1 cellular context compared by ENCODE assay signal in the genomic region with DNA sequence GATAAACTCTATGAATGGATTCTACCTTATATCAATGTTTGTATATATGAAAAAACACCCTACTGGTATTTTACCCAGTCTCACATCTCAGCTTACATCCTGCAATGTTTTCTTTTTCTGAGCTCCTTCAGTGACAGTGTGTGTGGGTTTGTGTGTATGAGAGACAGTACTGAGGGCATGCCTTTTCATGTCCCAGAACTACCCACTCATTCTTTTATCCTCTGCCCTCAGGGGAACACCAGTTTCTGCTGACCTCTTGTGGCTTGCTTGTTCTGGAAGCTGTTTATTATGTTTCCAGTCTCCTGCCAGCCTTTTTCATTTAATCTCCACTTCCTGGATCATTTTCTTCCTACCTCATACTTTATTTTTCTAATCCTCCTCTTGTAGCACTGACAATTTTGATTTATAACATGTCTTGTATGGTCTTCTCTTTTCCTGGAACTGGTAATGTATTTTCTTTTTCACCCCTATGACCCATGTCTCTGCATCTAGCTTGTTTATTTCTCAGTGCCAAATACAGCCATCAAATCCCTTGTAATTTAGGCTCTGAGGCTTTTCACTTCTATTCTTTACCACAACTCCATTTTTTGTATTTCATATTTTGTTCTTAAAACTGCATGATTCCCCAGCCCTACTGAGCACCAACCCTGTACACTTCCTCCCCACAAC.
TF ChIP-seq lines count a peak whose summit lies in the region.

No MANE protein-coding gene starts in this region.

TF ChIP-seq in GM23338, 12 proteins besides CTCF, POLR2A, EP300 and RAD21 (continued from another document):
- TF ChIP-seq, protein P1, sequence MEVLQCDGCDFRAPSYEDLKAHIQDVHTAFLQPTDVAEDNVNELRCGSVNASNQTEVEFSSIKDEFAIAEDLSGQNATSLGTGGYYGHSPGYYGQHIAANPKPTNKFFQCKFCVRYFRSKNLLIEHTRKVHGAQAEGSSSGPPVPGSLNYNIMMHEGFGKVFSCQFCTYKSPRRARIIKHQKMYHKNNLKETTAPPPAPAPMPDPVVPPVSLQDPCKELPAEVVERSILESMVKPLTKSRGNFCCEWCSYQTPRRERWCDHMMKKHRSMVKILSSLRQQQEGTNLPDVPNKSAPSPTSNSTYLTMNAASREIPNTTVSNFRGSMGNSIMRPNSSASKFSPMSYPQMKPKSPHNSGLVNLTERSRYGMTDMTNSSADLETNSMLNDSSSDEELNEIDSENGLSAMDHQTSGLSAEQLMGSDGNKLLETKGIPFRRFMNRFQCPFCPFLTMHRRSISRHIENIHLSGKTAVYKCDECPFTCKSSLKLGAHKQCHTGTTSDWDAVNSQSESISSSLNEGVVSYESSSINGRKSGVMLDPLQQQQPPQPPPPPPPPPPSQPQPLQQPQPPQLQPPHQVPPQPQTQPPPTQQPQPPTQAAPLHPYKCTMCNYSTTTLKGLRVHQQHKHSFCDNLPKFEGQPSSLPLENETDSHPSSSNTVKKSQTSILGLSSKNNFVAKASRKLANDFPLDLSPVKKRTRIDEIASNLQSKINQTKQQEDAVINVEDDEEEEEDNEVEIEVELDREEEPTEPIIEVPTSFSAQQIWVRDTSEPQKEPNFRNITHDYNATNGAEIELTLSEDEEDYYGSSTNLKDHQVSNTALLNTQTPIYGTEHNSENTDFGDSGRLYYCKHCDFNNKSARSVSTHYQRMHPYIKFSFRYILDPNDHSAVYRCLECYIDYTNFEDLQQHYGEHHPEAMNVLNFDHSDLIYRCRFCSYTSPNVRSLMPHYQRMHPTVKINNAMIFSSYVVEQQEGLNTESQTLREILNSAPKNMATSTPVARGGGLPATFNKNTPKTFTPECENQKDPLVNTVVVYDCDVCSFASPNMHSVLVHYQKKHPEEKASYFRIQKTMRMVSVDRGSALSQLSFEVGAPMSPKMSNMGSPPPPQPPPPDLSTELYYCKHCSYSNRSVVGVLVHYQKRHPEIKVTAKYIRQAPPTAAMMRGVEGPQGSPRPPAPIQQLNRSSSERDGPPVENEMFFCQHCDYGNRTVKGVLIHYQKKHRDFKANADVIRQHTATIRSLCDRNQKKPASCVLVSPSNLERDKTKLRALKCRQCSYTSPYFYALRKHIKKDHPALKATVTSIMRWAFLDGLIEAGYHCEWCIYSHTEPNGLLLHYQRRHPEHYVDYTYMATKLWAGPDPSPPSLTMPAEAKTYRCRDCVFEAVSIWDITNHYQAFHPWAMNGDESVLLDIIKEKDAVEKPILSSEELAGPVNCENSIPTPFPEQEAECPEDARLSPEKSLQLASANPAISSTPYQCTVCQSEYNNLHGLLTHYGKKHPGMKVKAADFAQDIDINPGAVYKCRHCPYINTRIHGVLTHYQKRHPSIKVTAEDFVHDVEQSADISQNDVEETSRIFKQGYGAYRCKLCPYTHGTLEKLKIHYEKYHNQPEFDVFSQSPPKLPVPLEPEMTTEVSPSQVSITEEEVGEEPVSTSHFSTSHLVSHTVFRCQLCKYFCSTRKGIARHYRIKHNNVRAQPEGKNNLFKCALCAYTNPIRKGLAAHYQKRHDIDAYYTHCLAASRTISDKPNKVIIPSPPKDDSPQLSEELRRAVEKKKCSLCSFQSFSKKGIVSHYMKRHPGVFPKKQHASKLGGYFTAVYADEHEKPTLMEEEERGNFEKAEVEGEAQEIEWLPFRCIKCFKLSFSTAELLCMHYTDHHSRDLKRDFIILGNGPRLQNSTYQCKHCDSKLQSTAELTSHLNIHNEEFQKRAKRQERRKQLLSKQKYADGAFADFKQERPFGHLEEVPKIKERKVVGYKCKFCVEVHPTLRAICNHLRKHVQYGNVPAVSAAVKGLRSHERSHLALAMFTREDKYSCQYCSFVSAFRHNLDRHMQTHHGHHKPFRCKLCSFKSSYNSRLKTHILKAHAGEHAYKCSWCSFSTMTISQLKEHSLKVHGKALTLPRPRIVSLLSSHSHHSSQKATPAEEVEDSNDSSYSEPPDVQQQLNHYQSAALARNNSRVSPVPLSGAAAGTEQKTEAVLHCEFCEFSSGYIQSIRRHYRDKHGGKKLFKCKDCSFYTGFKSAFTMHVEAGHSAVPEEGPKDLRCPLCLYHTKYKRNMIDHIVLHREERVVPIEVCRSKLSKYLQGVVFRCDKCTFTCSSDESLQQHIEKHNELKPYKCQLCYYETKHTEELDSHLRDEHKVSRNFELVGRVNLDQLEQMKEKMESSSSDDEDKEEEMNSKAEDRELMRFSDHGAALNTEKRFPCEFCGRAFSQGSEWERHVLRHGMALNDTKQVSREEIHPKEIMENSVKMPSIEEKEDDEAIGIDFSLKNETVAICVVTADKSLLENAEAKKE (CRISPR knock-in tag; IDR thresholded peaks at IDR 0.05): no peak
- TF ChIP-seq EZH2phosphoT487 (IDR thresholded peaks at IDR 0.05; ENCODE audit: unreplicated experiment) (no peak), POLR2AphosphoS5 (IDR thresholded peaks at IDR 0.05; ENCODE audit: low read depth) (no peak)
TF ChIP-seq in GM23338: peak in this region for 0.
